ENCODE assay signal across 11 cellular contexts in genomic region chr12:11535127-11535526, GRCh38.
"Had no signal": no experiment of that assay in that cellular context is flagged by ENCODE, and none has a peak within 500 bp of the region (broad histone marks: within the 10 kb centered on the region; RNA-seq: fewer than 3 reads in every experiment).

No MANE protein-coding gene starts in this region.

- H3K9me3 ChIP-seq: HAP-1 had no signal

- H3K4me3 Mint-ChIP-seq: GM23338, H9, HFFc6 had no signal

- FAIRE-seq: H1, H54 had no signal

- H3K27ac Mint-ChIP-seq: GM23338, H9, HFFc6 had no signal

- H3K4me3 ChIP-seq: GM23248, GM23338, HAP-1 had no signal

- H3K9me3 Mint-ChIP-seq: HFFc6 had no signal

- H3K4me1 Mint-ChIP-seq: GM23338, H9 had no signal

- H3K27ac ChIP-seq: GM23248 had no signal

- H3K36me3 ChIP-seq: HAP-1 had no signal

- DNase-seq: GM23248, GOT3, H7, H9, HCEC 1CT, HFFc6 had no signal

- H3K4me2 ChIP-seq: GM23338 had no signal

- H3K4me1 ChIP-seq: HAP-1 had no signal

- H2AFZ ChIP-seq: GM23248, GM23338 had no signal

- H3K9ac ChIP-seq: GM23248 had no signal

- ATAC-seq: GM23338, HCT116 had no signal
